Comparison of ENCODE assay signal across 9 cellular contexts in genomic region chr2:73778867-73779471, GRCh38. TPM values are rescaled to one million over a fixed set of nuclear protein-coding genes. Genes with fewer than 3 reads are reported as not detected.
DNase-seq lines count a peak whose midpoint lies in the region; ATAC-seq, FAIRE-seq and TF ChIP-seq lines count a peak whose summit lies in the region.
"Not testable (repeated sequence)": the region's sequence is repeated elsewhere in the genome, so short reads cannot be mapped to it uniquely, and the experiment has no call there.
"Had no signal": no experiment of that assay in that cellular context is flagged by ENCODE, and none has a peak within 500 bp of the region (broad histone marks: within the 10 kb centered on the region; RNA-seq: fewer than 3 reads in every experiment).

No MANE protein-coding gene starts in this region.

- H3K4me1 Mint-ChIP-seq in T-cell, result peaks cover 47 to 51% (median 50%) of the 10 kb centered on the region in 3 donors

- CTCF ChIA-PET in T-cell (lab: Charles Lee), result not testable (repeated sequence)

- peaks cover 35 to 45% (median 38%) of the 10 kb centered on the region in 11 experiments for H3K36me3 ChIP-seq in BLaER1 treated with 17β-estradiol and CSF1 and Interleukin-3, amounts not matched to agents 10 nM and 100 nM
- peaks cover 25% of the 10 kb centered on the region for H3K36me3 ChIP-seq in HUES6 (ENCODE audit: control insufficient read depth, insufficient read depth, low read length)
- peaks cover 0 to 21% of the 10 kb centered on the region in 2 donors for H3K36me3 ChIP-seq in adrenal gland (replicated peaks in 1 of 2)
- H3K36me3 ChIP-seq in kidney (ENCODE audit: control insufficient read depth in 1 of 2, insufficient read depth in 2 of 2, low read length in 2 of 2), result not testable (repeated sequence)
- peaks cover 28% of the 10 kb centered on the region for H3K36me3 ChIP-seq in neuron (ENCODE audit: insufficient read depth, low read length)

- peak overlapping the region; percentile 73 to 91 (median 84) for H3K4me3 ChIP-seq in BLaER1 treated with 17β-estradiol and CSF1 and Interleukin-3, amounts not matched to agents 10 nM and 100 nM
- peak overlapping the region; percentile 90 for H3K4me3 ChIP-seq in HUES6 (ENCODE audit: low read depth, low read length)
- H3K4me3 ChIP-seq in adrenal gland, result peak overlapping the region; percentile 44 to 100 (median 80)
- H3K4me3 ChIP-seq in epithelial cell of esophagus (ENCODE audit: low read length), result peak overlapping the region; percentile 99
- peak overlapping the region; percentile 96 to 100 for H3K4me3 ChIP-seq in kidney (ENCODE audit: low read length in 2 of 2)
- peak overlapping the region; percentile 80 for H3K4me3 ChIP-seq in neuron (ENCODE audit: low read length)

- 72 to 77% (median 74%) methylated on average over 18 of the region's 18 CpGs for WGBS in adrenal gland, 4 donors

- not testable (repeated sequence) for TF ChIP-seq CTCF in adrenal gland (IDR thresholded peaks at IDR 0.05); epithelial cell of esophagus (IDR thresholded peaks at IDR 0.05; ENCODE audit: insufficient read depth, low read depth, low read length, missing control alignments); kidney (IDR thresholded peaks at IDR 0.05; ENCODE audit: borderline replicate concordance, extremely low read depth, insufficient read depth)

- peak overlapping the region; percentile 67 for H2AFZ ChIP-seq in neuron (ENCODE audit: low read depth, low read length)

- H3K4me3 Mint-ChIP-seq in T-cell, result peak overlapping the region; percentile 97 to 99 (median 98)

- not testable (repeated sequence) for H3K9me3 Mint-ChIP-seq in T-cell

- FAIRE-seq in kidney (lab: Jason Lieb, UNC), result not testable (repeated sequence)

- H3K27me3 Mint-ChIP-seq in T-cell, result not testable (repeated sequence)

- H3K27ac Mint-ChIP-seq in T-cell, result peak overlapping the region; percentile 96 to 97

- H3K9me3 ChIP-seq in BLaER1 treated with 17β-estradiol and CSF1 and Interleukin-3, amounts not matched to agents 10 nM and 100 nM (replicated peaks in 1 of 11); HUES6 (ENCODE audit: control insufficient read depth, insufficient read depth, low read depth, low read length); adrenal gland (replicated peaks in 1 of 3); kidney (ENCODE audit: control insufficient read depth in 1 of 2, low read length in 2 of 2); neuron (ENCODE audit: low read length): not testable (repeated sequence)

- intact Hi-C loops in adrenal gland (cut with DNase I); kidney (cut with DNase I): not testable (repeated sequence)

- H3K4me1 ChIP-seq in BLaER1 treated with 17β-estradiol and CSF1 and Interleukin-3, amounts not matched to agents 10 nM and 100 nM, result peaks cover 11 to 27% (median 18%) of the 10 kb centered on the region in 10 experiments
- H3K4me1 ChIP-seq in HUES6 (ENCODE audit: control insufficient read depth, insufficient read depth, low read length) (peaks cover 11% of the 10 kb centered on the region; the same call in 1 of the 2 replicates), adrenal gland (replicated peaks in 1 of 2) (peaks cover 6 to 14% of the 10 kb centered on the region in 2 donors)
- H3K4me1 ChIP-seq in kidney (ENCODE audit: control insufficient read depth in 1 of 2, insufficient read depth in 1 of 2, low read depth in 1 of 2, low read length in 2 of 2); neuron (ENCODE audit: insufficient read depth, low read length): not testable (repeated sequence)

- H3K9ac ChIP-seq in BLaER1 treated with 17β-estradiol and CSF1 and Interleukin-3, amounts not matched to agents 10 nM and 100 nM, result peak overlapping the region; percentile 82 to 94 (median 91)
- H3K9ac ChIP-seq in HUES6 (ENCODE audit: low read length), result peak overlapping the region; percentile 84
- peak overlapping the region; percentile 96 to 99 for H3K9ac ChIP-seq in kidney (ENCODE audit: low read length in 2 of 2)

- H3K27me3 ChIP-seq in BLaER1 treated with 17β-estradiol and CSF1 and Interleukin-3, amounts not matched to agents 10 nM and 100 nM; HUES6 (ENCODE audit: control insufficient read depth, insufficient read depth, low read length); adrenal gland; neuron (ENCODE audit: insufficient read depth, low read length): not testable (repeated sequence)

- H3K4me2 ChIP-seq in BLaER1 treated with 17β-estradiol and CSF1 and Interleukin-3, amounts not matched to agents 10 nM and 100 nM, result peak overlapping the region; percentile 77 to 94 (median 87)

- H3K36me3 Mint-ChIP-seq in T-cell, result peaks cover 29% of the 10 kb centered on the region

- peak overlapping the region; percentile 74 to 93 (median 88) for H3K27ac ChIP-seq in BLaER1 treated with 17β-estradiol and CSF1 and Interleukin-3, amounts not matched to agents 10 nM and 100 nM
- not testable (repeated sequence) for H3K27ac ChIP-seq in HUES6 (ENCODE audit: low read depth, low read length); kidney (ENCODE audit: low read depth in 2 of 2, low read length in 2 of 2)
- H3K27ac ChIP-seq in adrenal gland, result peak overlapping the region in 2 of 5 donors; percentile 88 to 92
- H3K27ac ChIP-seq in substantia nigra (ENCODE audit: low read depth, low read length, poor library complexity, severe bottlenecking), result peak overlapping the region; percentile 85

- TF ChIP-seq POLR2A in adrenal gland (IDR thresholded peaks at IDR 0.05), result not testable (repeated sequence)

- not testable (repeated sequence) for ATAC-seq in T-cell (replicated peaks in 1 of 4)

- POLR2A ChIA-PET in T-cell (lab: Charles Lee), result interaction anchor here in 1 of 2 donors (1.0 kb wide), 1 partner anchor 50 kb away, joined by 5 read pairs; the partner anchor contains the start of gene STAMBP

- H4K20me1 ChIP-seq in BLaER1 treated with 17β-estradiol and CSF1 and Interleukin-3, amounts not matched to agents 10 nM and 100 nM, result peaks cover 0 to 21% (median 0%) of the 10 kb centered on the region in 11 experiments; a peak in 9 of 22 replicates

- DNase-seq in T-cell; adrenal gland; epithelial cell of esophagus (ENCODE audit: low read depth); kidney; substantia nigra (lab: John Stamatoyannopoulos, UW): not testable (repeated sequence)

RNA-seq across cellular contexts. Expression of gene DUSP11, which starts 0.9 kb away (rescaled TPM):
- total RNA-seq in T-cell (10 to 100 TPM; 36.7 to 44.0 (median 38.4) TPM), adrenal gland (10 to 100 TPM; 12.1 to 31.8 (median 16.8) TPM), kidney (25.5 TPM)
- polyA plus RNA-seq in adrenal gland (10 to 100 TPM; 11.3 to 26.3 (median 13.7) TPM), kidney (ENCODE audit: insufficient read depth, low read depth, low replicate concordance) (19.3 TPM)

RNA-seq across cellular contexts. Expression of gene C2orf78, which starts 5.0 kb away (rescaled TPM):
- total RNA-seq in T-cell (not detected), adrenal gland (not detected), kidney (not detected)
- polyA plus RNA-seq in adrenal gland (under 1 TPM in 1 of 3 donors, not detected in 2; 0.08 TPM), kidney (ENCODE audit: insufficient read depth, low read depth, low replicate concordance) (not detected)
- total RNA-seq: occipital lobe had no signal

RNA-seq across cellular contexts. Expression of gene TPRKB, which starts 41.8 kb away (rescaled TPM):
- total RNA-seq in T-cell (10 to 100 TPM; 17.2 to 23.5 (median 20.1) TPM), adrenal gland (10 to 100 TPM; 17.2 to 37.6 (median 20.9) TPM), kidney (25.3 TPM)
- polyA plus RNA-seq in adrenal gland (10 to 100 TPM; 50.9 to 67.2 (median 62.2) TPM), kidney (ENCODE audit: insufficient read depth, low read depth, low replicate concordance) (42.2 TPM)

RNA-seq across cellular contexts. Expression of gene STAMBP, which starts 49.8 kb away (rescaled TPM):
- 10 to 100 TPM; 21.6 to 32.5 (median 28.9) TPM for total RNA-seq in T-cell
- total RNA-seq in adrenal gland, result 10 to 100 TPM; 15.7 to 36.0 (median 27.4) TPM
- 10 to 100 TPM; 18.4 to 44.8 (median 24.1) TPM for polyA plus RNA-seq in adrenal gland
- 34.8 TPM for total RNA-seq in kidney
- polyA plus RNA-seq in kidney (ENCODE audit: insufficient read depth, low read depth, low replicate concordance), result 58.9 TPM
